Comparison of ENCODE assay signal across 7 cellular contexts in genomic region chr3:108124337-108125150, GRCh38. TPM values are rescaled to one million over a fixed set of nuclear protein-coding genes. Genes with fewer than 3 reads are reported as not detected.
DNase-seq lines count a peak whose midpoint lies in the region; ATAC-seq and TF ChIP-seq lines count a peak whose summit lies in the region.

No MANE protein-coding gene starts in this region.

- H3K27me3 ChIP-seq in aorta (ENCODE audit: control insufficient read depth in 1 of 2, insufficient read depth in 2 of 2, low read length in 1 of 2) (no peaks in the 10 kb centered on the region), suprapubic skin (no peaks in the 10 kb centered on the region)

- H3K9me3 Mint-ChIP-seq in natural killer cell treated with Interleukin-12 subunit alpha and Interleukin-12 subunit beta and Interleukin-15 and Interleukin-18, amount 100 ng/mL, for 72 hours: peaks cover 10% of the 10 kb centered on the region

- 81 to 82% methylated on average over 10 of the region's 10 CpGs for WGBS in aorta, 2 donors
- 46% methylated on average over 10 of the region's 10 CpGs for WGBS in suprapubic skin

- H3K27ac Mint-ChIP-seq in natural killer cell treated with Interleukin-12 subunit alpha and Interleukin-12 subunit beta and Interleukin-15 and Interleukin-18, amount 100 ng/mL, for 72 hours: peak overlapping the region; percentile 97 to 100

- no peak for TF ChIP-seq POLR2A in suprapubic skin (IDR thresholded peaks at IDR 0.05)

- peak overlapping the region; percentile 95 for H3K4me3 Mint-ChIP-seq in natural killer cell treated with Interleukin-12 subunit alpha and Interleukin-12 subunit beta and Interleukin-15 and Interleukin-18, amount 100 ng/mL, for 72 hours

- no peaks in the 10 kb centered on the region for H3K9me2 ChIP-seq in OCI-LY7 (ENCODE audit: insufficient read depth, low read length)

- H3K36me3 ChIP-seq in OCI-LY7 (ENCODE audit: insufficient read depth, low read length) (peaks cover 15% of the 10 kb centered on the region), aorta (ENCODE audit: control insufficient read depth in 1 of 2, insufficient read depth in 2 of 2, low read length in 1 of 2) (no peaks in the 10 kb centered on the region), suprapubic skin (no peaks in the 10 kb centered on the region)

- H3K4me1 ChIP-seq in OCI-LY7 (ENCODE audit: insufficient read depth, low read length, poor library complexity, severe bottlenecking): peaks cover 62% of the 10 kb centered on the region
- H3K4me1 ChIP-seq in aorta (ENCODE audit: control insufficient read depth in 1 of 2, insufficient read depth in 2 of 2, low read length in 2 of 2): no peaks in the 10 kb centered on the region
- H3K4me1 ChIP-seq in suprapubic skin: peaks cover 8% of the 10 kb centered on the region

- intact Hi-C loops in OCI-LY7 (cut with micrococcal nuclease; ENCODE audit: unreplicated experiment) (loop anchor here (1.0 to 10.0 kb wide), 4 partner anchors 34 to 1870 kb away; partner anchors contain the start of genes BBX and IFT57), aorta (cut with DNase I) (no loop called here)

- no TSS peak for BruUV-seq in OCI-LY7 (replicated peaks; lab: Mats Ljungman, UMichigan)

- ATAC-seq in GM19043 (IDR thresholded peaks at IDR 0.05; ENCODE audit: low read depth, unreplicated experiment): peak; percentile 73
- ATAC-seq in HG03060 (IDR thresholded peaks at IDR 0.05; ENCODE audit: low read depth, unreplicated experiment): peak; percentile 77
- ATAC-seq in natural killer cell treated with Interleukin-12 subunit alpha and Interleukin-12 subunit beta and Interleukin-15 and Interleukin-18, amount 100 ng/mL, for 72 hours: peak; percentile 79 to 83
- ATAC-seq in aorta (ENCODE audit: low FRiP score): peak; percentile 21

- no peaks in the 10 kb centered on the region for H3K27me3 Mint-ChIP-seq in natural killer cell treated with Interleukin-12 subunit alpha and Interleukin-12 subunit beta and Interleukin-15 and Interleukin-18, amount 100 ng/mL, for 72 hours

- TF ChIP-seq CTCF in OCI-LY7 (conservative IDR thresholded peaks at IDR 0.05; ENCODE audit: low read length) (0 out of 2 replicates have a peak, but pooled peaks have one; percentile 1), suprapubic skin (IDR thresholded peaks at IDR 0.05) (no peak)

- H3K27ac ChIP-seq in OCI-LY7 (ENCODE audit: low read depth, low read length, poor library complexity, severe bottlenecking) (peak overlapping the region; percentile 95), aorta (ENCODE audit: low read depth in 1 of 2, low read length in 2 of 2) (no peak overlapping the region), suprapubic skin (no peak overlapping the region)

- peak; percentile 94 for DNase-seq in OCI-LY7 (ENCODE audit: low spot score)
- DNase-seq in activated effector memory CD4-positive, alpha-beta T cell treated with Interleukin-2 at 50 U/mL for 16 hours: peak; percentile 39
- peak; percentile 75 for DNase-seq in natural killer cell treated with Interleukin-12 subunit alpha and Interleukin-12 subunit beta and Interleukin-15 and Interleukin-18, amount 100 ng/mL, for 72 hours (ENCODE audit: low spot score)
- no peak for DNase-seq in aorta
- DNase-seq in suprapubic skin (ENCODE audit: low spot score in 2 of 2): no peak

- peaks cover 20% of the 10 kb centered on the region for H3K36me3 Mint-ChIP-seq in natural killer cell treated with Interleukin-12 subunit alpha and Interleukin-12 subunit beta and Interleukin-15 and Interleukin-18, amount 100 ng/mL, for 72 hours

- peaks cover 49 to 62% of the 10 kb centered on the region in 2 donors for H3K4me1 Mint-ChIP-seq in natural killer cell treated with Interleukin-12 subunit alpha and Interleukin-12 subunit beta and Interleukin-15 and Interleukin-18, amount 100 ng/mL, for 72 hours (ENCODE audit: low read depth in 2 of 2)

- CTCF ChIA-PET in OCI-LY7 (lab: Charles Lee; ENCODE audit: unreplicated experiment): no interaction called here

- peak overlapping the region; percentile 99 for H3K4me2 ChIP-seq in OCI-LY7 (ENCODE audit: low read length)

- POLR2A ChIA-PET in OCI-LY7 (lab: Charles Lee): interaction anchor here (0.6 to 4.0 kb wide), 9 partner anchors 9 to 258 kb away, joined by 3 to 23 read pairs (median 13); partner anchors contain the start of gene IFT57

- H3K9me3 ChIP-seq in OCI-LY7 (ENCODE audit: low read length) (peaks cover under 1% of the 10 kb centered on the region; the same call in 1 of the 2 replicates), aorta (ENCODE audit: control insufficient read depth, low read length) (no peaks in the 10 kb centered on the region), suprapubic skin (no peaks in the 10 kb centered on the region)

- peaks cover 35% of the 10 kb centered on the region; the same call in 1 of the 2 replicates for H3K79me2 ChIP-seq in OCI-LY7 (ENCODE audit: insufficient read depth, low read depth, low read length)

- H4K20me1 ChIP-seq in OCI-LY7 (ENCODE audit: insufficient read depth, low read length): no peaks in the 10 kb centered on the region

- no peak for TF ChIP-seq EP300 in suprapubic skin (IDR thresholded peaks at IDR 0.05)

- H2AFZ ChIP-seq in OCI-LY7 (ENCODE audit: low read length): peak overlapping the region; percentile 56; the same call in 1 of the 2 replicates

- H3K4me3 ChIP-seq in OCI-LY7 (ENCODE audit: low read depth, low read length, poor library complexity, severe bottlenecking): peak overlapping the region; percentile 81
- no peak overlapping the region for H3K4me3 ChIP-seq in aorta (ENCODE audit: low read length in 2 of 2)
- H3K4me3 ChIP-seq in suprapubic skin: no peak overlapping the region

RNA-seq across cellular contexts. Expression of gene CD47, which starts 33.7 kb away (rescaled TPM):
- 40.8 and 43.9 TPM in 2 replicates for total RNA-seq in OCI-LY7 (2014; rRNA removed; shearing (Covaris generic))
- total RNA-seq in OCI-LY7 (2022): 50.0 and 59.9 TPM in 2 replicates
- total RNA-seq in natural killer cell treated with Interleukin-12 subunit alpha and Interleukin-12 subunit beta and Interleukin-15 and Interleukin-18, amount 100 ng/mL, for 72 hours: 100 to 1,000 TPM in 1 of 2 donors, 10 to 100 TPM in 1; 82.6 to 113 TPM
- 10 to 100 TPM; 79.0 to 96.7 TPM for total RNA-seq in aorta
- 10 to 100 TPM; 14.9 to 38.8 TPM for polyA plus RNA-seq in aorta
- total RNA-seq in suprapubic skin: 10 to 100 TPM; 37.8 to 94.4 (median 41.8) TPM

Comparison
In these comparisons a context has a peak if more than half of its experiments do, and no peak if none do; other contexts are left out.
1. ATAC-seq: peak in every context shown above with its lines; median percentile 81 in natural killer cell treated with Interleukin-12 subunit alpha and Interleukin-12 subunit beta and Interleukin-15 and Interleukin-18, amount 100 ng/mL, for 72 hours; 77 in HG03060; 73 in GM19043; 21 in aorta.
2. DNase-seq: peak in OCI-LY7 (single experiment), activated effector memory CD4-positive, alpha-beta T cell treated with Interleukin-2 at 50 U/mL for 16 hours (single experiment) and natural killer cell treated with Interleukin-12 subunit alpha and Interleukin-12 subunit beta and Interleukin-15 and Interleukin-18, amount 100 ng/mL, for 72 hours (single experiment); none in aorta (0 of 2) and suprapubic skin (0 of 2).